ENCODE assay signal across 17 cellular contexts in genomic region chr3:66592061-66592875, GRCh38.
DNase-seq lines count a peak whose midpoint lies in the region; ATAC-seq and TF ChIP-seq lines count a peak whose summit lies in the region.
"Had no signal": no experiment of that assay in that cellular context is flagged by ENCODE, and none has a peak within 500 bp of the region (broad histone marks: within the 10 kb centered on the region; RNA-seq: fewer than 3 reads in every experiment).

No MANE protein-coding gene starts in this region.

- TF ChIP-seq POLR2A in IMR-90 (IDR thresholded peaks at IDR 0.05; ENCODE audit: low read depth, low read length): no peak

- no peak overlapping the region for H2AK5ac ChIP-seq in IMR-90 (ENCODE audit: low read depth, low read length)

- WGBS in IMR-90 (ENCODE audit: extremely low coverage in 2 of 2, insufficient read length in 1 of 2), 2 experiments: 53% methylated on average over 2 of the region's 10 CpGs; no CpG with 5 or more reads in 1 of the 2 experiments
- WGBS in mesodermal cell (ENCODE audit: insufficient coverage in 2 of 2), 2 experiments: 51 to 60% methylated on average over 5 to 6 of the region's 10 CpGs

- TF ChIP-seq CTCF in IMR-90 (conservative IDR thresholded peaks at IDR 0.05; ENCODE audit: low read depth, low read length): no peak
- no peak for TF ChIP-seq CTCF in coronary artery (IDR thresholded peaks at IDR 0.05)
- no peak for TF ChIP-seq CTCF in tibial artery (IDR thresholded peaks at IDR 0.05)

- no peak overlapping the region for H2AK9ac ChIP-seq in IMR-90 (replicated peaks; ENCODE audit: low read depth, low read length, poor library complexity)

- peak overlapping the region; percentile 92 for H2BK5ac ChIP-seq in IMR-90 (ENCODE audit: low read depth, low read length, poor library complexity, severe bottlenecking)

- H3K56ac ChIP-seq in IMR-90 (ENCODE audit: extremely low read depth, insufficient read depth, low read length): peak overlapping the region; percentile 47; the same call in 1 of the 2 replicates

- H3K36me3 ChIP-seq in IMR-90 (ENCODE audit: control insufficient read depth, insufficient read depth, low read length) (no peaks in the 10 kb centered on the region), mesodermal cell (ENCODE audit: control insufficient read depth, insufficient read depth, low read length) (no peaks in the 10 kb centered on the region), tibial artery (no peaks in the 10 kb centered on the region)

- no peak overlapping the region for H3K4me3 ChIP-seq in IMR-90 (ENCODE audit: insufficient read depth, low read depth, low read length)
- H3K4me3 ChIP-seq in coronary artery: peak overlapping the region; percentile 34
- H3K4me3 ChIP-seq in mesodermal cell (ENCODE audit: extremely low read depth, insufficient read depth, low read length, poor library complexity, severe bottlenecking): no peak overlapping the region
- H3K4me3 ChIP-seq in tibial artery: peak overlapping the region; percentile 31 to 32

- peak; percentile 58 for DNase-seq in IMR-90
- no peak for DNase-seq in coronary artery (ENCODE audit: low spot score)
- DNase-seq in tibial artery: no peak
- DNase-seq in stimulated activated CD4-positive, alpha-beta T cell treated with anti-CD3 and anti-CD28 coated beads, Interleukin-4, amount 100 ng/mL, for 1 hour: no peak
- DNase-seq in caudate nucleus (lab: John Stamatoyannopoulos, UW): no peak
- DNase-seq: activated CD4-positive, alpha-beta T cell treated with anti-CD3 and anti-CD28 coated beads, Interleukin-2, amount 10 ng/mL, durations not matched to agents 24 days and 14 days; activated effector memory CD4-positive, alpha-beta T cell treated with anti-CD3 and anti-CD28 coated beads, Interleukin-2, amount 50 U/mL, for 16 hours; amygdala; DND-41; kidney; naive thymus-derived CD8-positive, alpha-beta T cell; NCI-H2081 treated with DMSO at 0.1 percent for 48 hours; NCI-H510A treated with DMSO at 0.1 percent for 48 hours had no signal

- peak overlapping the region; percentile 65 for H2BK20ac ChIP-seq in IMR-90 (ENCODE audit: low read depth, low read length)

- H4K8ac ChIP-seq in IMR-90 (ENCODE audit: low read depth in 2 of 2, low read length in 2 of 2): peak overlapping the region; percentile 76 to 80

- H2AFZ ChIP-seq in IMR-90 (replicated peaks; ENCODE audit: low read length, poor library complexity): no peak overlapping the region

- no peak for TF ChIP-seq RAD21 in IMR-90 (IDR thresholded peaks at IDR 0.05; ENCODE audit: low read length)

- no TSS peak for BruUV-seq in IMR-90 (replicated peaks; lab: Mats Ljungman, UMichigan)

- peak; percentile 9; the same call in 1 of the 2 replicates for ATAC-seq in IMR-90 (ENCODE audit: low read depth)
- no peak for ATAC-seq in HG02678 (IDR thresholded peaks at IDR 0.05; ENCODE audit: unreplicated experiment)
- ATAC-seq: naive thymus-derived CD8-positive, alpha-beta T cell; stimulated activated effector memory CD8-positive, alpha-beta T cell treated with anti-CD3 and anti-CD28 coated beads, Interleukin-12 subunit alpha, Interleukin-12 subunit beta, amount 100 ng/mL, for 72 hours had no signal

- H3K18ac ChIP-seq in IMR-90 (ENCODE audit: low read depth, low read length): peak overlapping the region; percentile 66; the same call in 1 of the 2 replicates

- dilution Hi-C loops in IMR-90 (cut with HindIII; ENCODE audit: low sequenced_read_pairs, unreplicated experiment): no loop called here

- CTCF ChIA-PET in IMR-90 (lab: Yijun Ruan, JAX): interaction anchor here (0.6 to 0.7 kb wide), 3 partner anchors 55 to 221 kb away, joined by 3 to 5 read pairs (median 3); no protein-coding TSS in a partner anchor

- peak overlapping the region; percentile 31; the same call in 1 of the 2 replicates for H4K5ac ChIP-seq in IMR-90 (ENCODE audit: low read depth, low read length)

- no peaks in the 10 kb centered on the region for H3K79me1 ChIP-seq in IMR-90 (ENCODE audit: low read depth in 1 of 2, low read length in 2 of 2)

- peak overlapping the region; percentile 90 for H3K14ac ChIP-seq in IMR-90 (replicated peaks; ENCODE audit: low read depth, low read length)

- no peaks in the 10 kb centered on the region; the same call in none of the 2 replicates for H3K9me1 ChIP-seq in IMR-90 (ENCODE audit: insufficient read depth, low read length)

- peak overlapping the region; percentile 83 for H3K4ac ChIP-seq in IMR-90 (ENCODE audit: low read depth, low read length)

- peak overlapping the region; percentile 9 for H3K9ac ChIP-seq in IMR-90 (ENCODE audit: low read depth, low read length)
- H3K9ac ChIP-seq: KMS-11 had no signal

- H4K91ac ChIP-seq in IMR-90 (ENCODE audit: insufficient read depth, low read depth, low read length): peak overlapping the region; percentile 81

- H2BK120ac ChIP-seq in IMR-90 (ENCODE audit: low read depth, low read length): peak overlapping the region; percentile 88

- POLR2A ChIA-PET in IMR-90 (lab: Charles Lee; ENCODE audit: unreplicated experiment): no interaction called here

- in situ Hi-C loops in IMR-90 (cut with MboI; ENCODE audit: low sequenced_read_pairs): loop anchor here (10.0 kb wide), 1 partner anchor 177 kb away; no protein-coding TSS in a partner anchor

- H2BK15ac ChIP-seq in IMR-90 (ENCODE audit: low read depth, low read length): peak overlapping the region; percentile 16; the same call in 2 of the 3 replicates

- H3K27me3 ChIP-seq in IMR-90 (ENCODE audit: control insufficient read depth, insufficient read depth, low read length) (no peaks in the 10 kb centered on the region), tibial artery (no peaks in the 10 kb centered on the region)

- peak overlapping the region; percentile 35 for H3K4me2 ChIP-seq in IMR-90 (ENCODE audit: low read depth, low read length)
- H3K4me2 ChIP-seq: KMS-11 had no signal

- intact Hi-C loops in IMR-90 (cut with micrococcal nuclease) (loop anchor here (10.0 kb wide), 3 partner anchors 177 to 317 kb away; no protein-coding TSS in a partner anchor), tibial artery (cut with DNase I; ENCODE audit: low total_unique reads) (no loop called here)

- H4K20me1 ChIP-seq in IMR-90 (ENCODE audit: insufficient read depth, low read length): no peaks in the 10 kb centered on the region

- peak overlapping the region; percentile 66; the same call in 1 of the 2 replicates for H3K23ac ChIP-seq in IMR-90 (ENCODE audit: low read depth, low read length)

- H3K4me1 ChIP-seq in IMR-90 (ENCODE audit: control insufficient read depth, insufficient read depth, low read length) (peaks cover 9% of the 10 kb centered on the region), mesodermal cell (ENCODE audit: control insufficient read depth, insufficient read depth, low read length, poor library complexity, severe bottlenecking) (peaks cover 22% of the 10 kb centered on the region), tibial artery (peaks cover 0 to 41% (median 18%) of the 10 kb centered on the region in 4 donors)

- H3K27ac ChIP-seq in IMR-90 (ENCODE audit: insufficient read depth, low read length) (peak overlapping the region; percentile 36), coronary artery (peak overlapping the region; percentile 45 to 75), mesodermal cell (ENCODE audit: low read depth, low read length, severe bottlenecking) (peak overlapping the region; percentile 96), tibial artery (peak overlapping the region; percentile 63 to 67), caudate nucleus (ENCODE audit: low read depth, low read length) (no peak overlapping the region)
- H3K27ac ChIP-seq: KMS-11 had no signal

- no peaks in the 10 kb centered on the region for H3K9me3 ChIP-seq in IMR-90 (ENCODE audit: control insufficient read depth, insufficient read depth, low read length)
- no peaks in the 10 kb centered on the region for H3K9me3 ChIP-seq in mesodermal cell (ENCODE audit: control insufficient read depth, low read length)
- no peaks in the 10 kb centered on the region for H3K9me3 ChIP-seq in tibial artery

TF ChIP-seq in IMR-90, 13 proteins besides CTCF, POLR2A, EP300 and RAD21:
- no peak for TF ChIP-seq RFX5 (IDR thresholded peaks at IDR 0.05; ENCODE audit: low read depth, low read length)
- TF ChIP-seq SMC3 (IDR thresholded peaks at IDR 0.05; ENCODE audit: low read depth, low read length): no peak
- TF ChIP-seq MXI1 (IDR thresholded peaks at IDR 0.05; ENCODE audit: borderline replicate concordance, low read depth, low read length): no peak
- TF ChIP-seq ELK1 (IDR thresholded peaks at IDR 0.05; ENCODE audit: borderline replicate concordance, low read depth, low read length): no peak

Comparison
In these comparisons a context has a peak if more than half of its experiments do, and no peak if none do; other contexts are left out.
1. H3K4me3 ChIP-seq: peak in coronary artery (single experiment) and tibial artery (2 of 2); none in IMR-90 (single experiment) and mesodermal cell (single experiment).